22 cellular contexts compared by ENCODE assay signal in genomic region chr9:73527521-73527920, GRCh38.
"Had no signal": no experiment of that assay in that cellular context is flagged by ENCODE, and none has a peak within 500 bp of the region (broad histone marks: within the 10 kb centered on the region; RNA-seq: fewer than 3 reads in every experiment).

No MANE protein-coding gene starts in this region.

- H3K36me3 ChIP-seq: left ventricle myocardium inferior, ovary, right atrium auricular region, right lobe of liver, tibial nerve, uterus had no signal

- H3K27me3 ChIP-seq: ovary, right atrium auricular region, right lobe of liver, tibial nerve, uterus had no signal

- H3K9me3 ChIP-seq: mucosa of descending colon, ovary, right atrium auricular region, right lobe of liver, tibial nerve, uterus had no signal

- H3K4me3 ChIP-seq: left ventricle myocardium inferior, lung, mucosa of descending colon, ovary, right atrium auricular region, right lobe of liver, smooth muscle cell, tibial nerve, uterus had no signal

- H3K4me2 ChIP-seq: smooth muscle cell had no signal

- ATAC-seq: mucosa of descending colon; naive thymus-derived CD4-positive, alpha-beta T cell; natural killer cell treated with Interleukin-12 subunit alpha and Interleukin-12 subunit beta and Interleukin-15 and Interleukin-18, amount 100 ng/mL, for 72 hours; right lobe of liver; stimulated activated memory B cell treated with anti-CD40 and anti-IgM and Interleukin-4, amounts not matched to agents 10 μg/mL and 1 μg/mL and 100 μg/mL, for 72 hours; stimulated activated naive CD8-positive, alpha-beta T cell treated with anti-CD3 and anti-CD28 coated beads, Interleukin-15, amount 100 ng/mL, for 72 hours had no signal

- H3K4me1 ChIP-seq: left ventricle myocardium inferior, right atrium auricular region, right lobe of liver, tibial nerve, uterus had no signal

- H3K27ac ChIP-seq: left ventricle myocardium inferior, ovary, right atrium auricular region, right lobe of liver, tibial nerve, uterus had no signal

- DNase-seq: hypothalamus; islet precursor cell; left ventricle myocardium inferior; midbrain; mucosa of descending colon; naive thymus-derived CD4-positive, alpha-beta T cell; ovary; right lobe of liver; stimulated activated CD4-positive, alpha-beta T cell treated with anti-CD3 and anti-CD28 coated beads, Interleukin-1b, Interleukin-23, amount 100 ng/mL, for 48 hours; stimulated activated CD4-positive, alpha-beta T cell treated with anti-CD3 and anti-CD28 coated beads, Interleukin-2, amount 100 ng/mL, for 48 hours; stimulated activated CD4-positive, alpha-beta T cell treated with anti-CD3 and anti-CD28 coated beads, Interleukin-4, amount 100 ng/mL, for 4 hours; stimulated activated CD8-positive, alpha-beta memory T cell treated with anti-CD3 and anti-CD28 coated beads, Interleukin-4, amount 100 ng/mL, for 48 hours; stimulated activated naive CD4-positive, alpha-beta T cell treated with Interleukin-2 at 50 U/mL for 16 hours; stimulated activated naive CD8-positive, alpha-beta T cell treated with anti-CD3 and anti-CD28 coated beads, Interleukin-15, amount 100 ng/mL, for 72 hours; substantia nigra; uterus had no signal
